ENCODE assay signal across 20 cellular contexts in the genomic region with DNA sequence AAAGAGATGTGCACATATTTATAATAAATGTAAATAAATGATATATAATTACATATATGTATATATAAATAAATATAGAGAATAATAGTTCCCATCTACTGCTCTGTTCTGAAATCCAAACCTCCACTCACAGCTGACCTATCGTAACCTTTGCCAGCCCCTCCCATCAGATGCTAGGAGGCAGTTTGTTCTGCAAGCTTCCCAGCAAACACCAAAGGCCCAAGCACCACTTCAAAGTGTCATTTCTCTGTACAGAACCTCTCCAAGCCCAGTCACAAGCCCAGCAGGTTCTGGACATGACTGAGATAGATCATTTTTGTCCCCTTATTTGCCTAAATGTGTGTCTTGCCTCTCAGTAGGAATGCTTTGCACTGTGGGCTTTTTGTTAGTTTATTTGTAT.
"Had no signal": no experiment of that assay in that cellular context is flagged by ENCODE, and none has a peak within 500 bp of the region (broad histone marks: within the 10 kb centered on the region; RNA-seq: fewer than 3 reads in every experiment).

No MANE protein-coding gene starts in this region.

- H3K27ac ChIP-seq: dorsolateral prefrontal cortex, epithelial cell of prostate, foreskin keratinocyte, gastroesophageal sphincter, neutrophil, pancreas, sigmoid colon, stomach, tibial artery had no signal

- H3K27me3 ChIP-seq: dorsolateral prefrontal cortex, foreskin keratinocyte, gastroesophageal sphincter, heart right ventricle, pancreas, sigmoid colon, stomach, tibial artery had no signal

- H3K4me3 ChIP-seq: dorsolateral prefrontal cortex, gastroesophageal sphincter, heart right ventricle, lung, pancreas, sigmoid colon, stomach, tibial artery had no signal

- H3K36me3 ChIP-seq: gastroesophageal sphincter, heart right ventricle, neutrophil, pancreas, sigmoid colon, stomach, tibial artery had no signal

- H3K4me1 ChIP-seq: foreskin keratinocyte, gastroesophageal sphincter, pancreas, sigmoid colon, stomach, tibial artery had no signal

- DNase-seq: dorsolateral prefrontal cortex; effector CD4-positive, alpha-beta T cell; foreskin keratinocyte; hippocampal formation; left colon; natural killer cell; pancreas; sigmoid colon; stimulated activated CD4-positive, alpha-beta T cell treated with anti-CD3 and anti-CD28 coated beads, Interleukin-2, amount 100 ng/mL, for 24 hours; stimulated activated CD4-positive, alpha-beta T cell treated with anti-CD3 and anti-CD28 coated beads, Interleukin-4, amount 100 ng/mL, for 24 hours; stimulated activated naive CD4-positive, alpha-beta T cell treated with Interleukin-2 at 50 U/mL for 16 hours; stomach; tibial artery had no signal

- H3K9me3 ChIP-seq: gastroesophageal sphincter, heart right ventricle, neutrophil, pancreas, sigmoid colon, stomach, tibial artery had no signal

- ATAC-seq: esophagus mucosa; foreskin keratinocyte; gastroesophageal sphincter; left colon; natural killer cell; pancreas; stimulated activated effector memory CD8-positive, alpha-beta T cell treated with anti-CD3 and anti-CD28 coated beads, Interleukin-12 subunit alpha, Interleukin-12 subunit beta, amount 100 ng/mL, for 72 hours had no signal
